Comparison of ENCODE assay signal across 25 cellular contexts in genomic region chr11:45528435-45528834, GRCh38.
"Had no signal": no experiment of that assay in that cellular context is flagged by ENCODE, and none has a peak within 500 bp of the region (broad histone marks: within the 10 kb centered on the region; RNA-seq: fewer than 3 reads in every experiment).

No MANE protein-coding gene starts in this region.

- DNase-seq: colonic mucosa; effector CD8-positive, alpha-beta T cell; foreskin melanocyte; glutamatergic neuron; heart right ventricle; hippocampal formation; left cardiac atrium; left ventricle myocardium inferior; lower lobe of right lung; naive thymus-derived CD8-positive, alpha-beta T cell; stimulated activated CD4-positive, alpha-beta T cell treated with anti-CD3 and anti-CD28 coated beads, Interleukin-12 subunit alpha, Interleukin-12 subunit beta, amount 100 ng/mL, for 4 hours; stimulated activated CD4-positive, alpha-beta T cell treated with anti-CD3 and anti-CD28 coated beads, Interleukin-4, amount 100 ng/mL, for 1 hour; stimulated activated CD8-positive, alpha-beta memory T cell treated with anti-CD3 and anti-CD28 coated beads, Interleukin-4, amount 100 ng/mL, for 48 hours; stimulated activated naive CD4-positive, alpha-beta T cell; substantia nigra; testis; upper lobe of left lung had no signal

- H3K4me1 Mint-ChIP-seq: neural crest cell had no signal

- H3K9ac ChIP-seq: parathyroid adenoma had no signal

- H3K4me3 ChIP-seq: colonic mucosa, esophagus muscularis mucosa, heart right ventricle, left ventricle myocardium inferior, lower lobe of right lung, smooth muscle cell, testis, tibial nerve, upper lobe of left lung had no signal

- H3K4me2 ChIP-seq: smooth muscle cell had no signal

- H3K4me3 Mint-ChIP-seq: dendritic cell treated with granulocyte-macrophage colony-stimulating factor and Interleukin-4, amounts not matched to agents 40 ng/mL and 50 ng/mL, for 4 days; naive thymus-derived CD8-positive, alpha-beta T cell; neural crest cell had no signal

- H3K27me3 ChIP-seq: colonic mucosa, testis, upper lobe of left lung had no signal

- H3K27ac Mint-ChIP-seq: dendritic cell treated with granulocyte-macrophage colony-stimulating factor and Interleukin-4, amounts not matched to agents 40 ng/mL and 50 ng/mL, for 4 days; naive thymus-derived CD8-positive, alpha-beta T cell; progenitor cell of endocrine pancreas had no signal

- H2AFZ ChIP-seq: parathyroid adenoma had no signal

- ATAC-seq: heart right ventricle; left cardiac atrium; lower lobe of right lung; naive thymus-derived CD8-positive, alpha-beta T cell; sciatic nerve had no signal

- H3K36me3 Mint-ChIP-seq: naive thymus-derived CD8-positive, alpha-beta T cell had no signal

- H3K79me2 ChIP-seq: parathyroid adenoma had no signal

- H3K27me3 Mint-ChIP-seq: dendritic cell treated with granulocyte-macrophage colony-stimulating factor and Interleukin-4, amounts not matched to agents 40 ng/mL and 50 ng/mL, for 4 days had no signal

- H3K9me3 Mint-ChIP-seq: neural crest cell had no signal

- H3K4me1 ChIP-seq: colonic mucosa, esophagus muscularis mucosa, heart right ventricle, left ventricle myocardium inferior, lower lobe of right lung, parathyroid adenoma, testis, tibial nerve, upper lobe of left lung had no signal

- H3K27ac ChIP-seq: colonic mucosa, esophagus muscularis mucosa, heart right ventricle, left ventricle myocardium inferior, lower lobe of right lung, parathyroid adenoma, testis, tibial nerve, upper lobe of left lung had no signal

- H3K36me3 ChIP-seq: colonic mucosa, esophagus muscularis mucosa, heart right ventricle, left ventricle myocardium inferior, lower lobe of right lung, tibial nerve, upper lobe of left lung had no signal

- H3K9me3 ChIP-seq: colonic mucosa, esophagus muscularis mucosa, left ventricle myocardium inferior, lower lobe of right lung, testis, tibial nerve, upper lobe of left lung had no signal
